Comparison of ENCODE assay signal across 2 cellular contexts in genomic region chr1:2172551-2173146, GRCh38.
TF ChIP-seq lines count a peak whose summit lies in the region.

No MANE protein-coding gene starts in this region.

TF ChIP-seq in WTC11, 78 proteins besides CTCF, POLR2A, EP300 and RAD21:
- TF ChIP-seq TCF7 (CRISPR knock-in tag; IDR thresholded peaks at IDR 0.05; ENCODE audit: low read depth): no peak
- no peak for TF ChIP-seq ZNF281 (CRISPR knock-in tag; IDR thresholded peaks at IDR 0.05)
- TF ChIP-seq NR3C1 (CRISPR knock-in tag; conservative IDR thresholded peaks at IDR 0.05; ENCODE audit: low read depth): no peak
- TF ChIP-seq TEAD1 (CRISPR knock-in tag; IDR thresholded peaks at IDR 0.05): no peak
- no peak for TF ChIP-seq GABPB1 (CRISPR knock-in tag; IDR thresholded peaks at IDR 0.05)
- no peak for TF ChIP-seq SMAD4 (CRISPR knock-in tag; IDR thresholded peaks at IDR 0.05)
- no peak for TF ChIP-seq ZBTB21 (CRISPR knock-in tag; IDR thresholded peaks at IDR 0.05; ENCODE audit: borderline replicate concordance)
- TF ChIP-seq, protein P1, sequence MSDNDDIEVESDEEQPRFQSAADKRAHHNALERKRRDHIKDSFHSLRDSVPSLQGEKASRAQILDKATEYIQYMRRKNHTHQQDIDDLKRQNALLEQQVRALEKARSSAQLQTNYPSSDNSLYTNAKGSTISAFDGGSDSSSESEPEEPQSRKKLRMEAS (CRISPR knock-in tag; IDR thresholded peaks at IDR 0.05): no peak
- TF ChIP-seq, protein P2, sequence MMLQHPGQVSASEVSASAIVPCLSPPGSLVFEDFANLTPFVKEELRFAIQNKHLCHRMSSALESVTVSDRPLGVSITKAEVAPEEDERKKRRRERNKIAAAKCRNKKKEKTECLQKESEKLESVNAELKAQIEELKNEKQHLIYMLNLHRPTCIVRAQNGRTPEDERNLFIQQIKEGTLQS (CRISPR knock-in tag; conservative IDR thresholded peaks at IDR 0.05): no peak
- TF ChIP-seq, protein P3, sequence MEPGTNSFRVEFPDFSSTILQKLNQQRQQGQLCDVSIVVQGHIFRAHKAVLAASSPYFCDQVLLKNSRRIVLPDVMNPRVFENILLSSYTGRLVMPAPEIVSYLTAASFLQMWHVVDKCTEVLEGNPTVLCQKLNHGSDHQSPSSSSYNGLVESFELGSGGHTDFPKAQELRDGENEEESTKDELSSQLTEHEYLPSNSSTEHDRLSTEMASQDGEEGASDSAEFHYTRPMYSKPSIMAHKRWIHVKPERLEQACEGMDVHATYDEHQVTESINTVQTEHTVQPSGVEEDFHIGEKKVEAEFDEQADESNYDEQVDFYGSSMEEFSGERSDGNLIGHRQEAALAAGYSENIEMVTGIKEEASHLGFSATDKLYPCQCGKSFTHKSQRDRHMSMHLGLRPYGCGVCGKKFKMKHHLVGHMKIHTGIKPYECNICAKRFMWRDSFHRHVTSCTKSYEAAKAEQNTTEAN (CRISPR knock-in tag; IDR thresholded peaks at IDR 0.05): no peak
- TF ChIP-seq NR2C2 (CRISPR knock-in tag; IDR thresholded peaks at IDR 0.05): no peak
- TF ChIP-seq ZNF396 (CRISPR knock-in tag; IDR thresholded peaks at IDR 0.05; ENCODE audit: borderline replicate concordance): no peak
- TF ChIP-seq, protein P4, sequence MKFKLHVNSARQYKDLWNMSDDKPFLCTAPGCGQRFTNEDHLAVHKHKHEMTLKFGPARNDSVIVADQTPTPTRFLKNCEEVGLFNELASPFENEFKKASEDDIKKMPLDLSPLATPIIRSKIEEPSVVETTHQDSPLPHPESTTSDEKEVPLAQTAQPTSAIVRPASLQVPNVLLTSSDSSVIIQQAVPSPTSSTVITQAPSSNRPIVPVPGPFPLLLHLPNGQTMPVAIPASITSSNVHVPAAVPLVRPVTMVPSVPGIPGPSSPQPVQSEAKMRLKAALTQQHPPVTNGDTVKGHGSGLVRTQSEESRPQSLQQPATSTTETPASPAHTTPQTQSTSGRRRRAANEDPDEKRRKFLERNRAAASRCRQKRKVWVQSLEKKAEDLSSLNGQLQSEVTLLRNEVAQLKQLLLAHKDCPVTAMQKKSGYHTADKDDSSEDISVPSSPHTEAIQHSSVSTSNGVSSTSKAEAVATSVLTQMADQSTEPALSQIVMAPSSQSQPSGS (CRISPR knock-in tag; IDR thresholded peaks at IDR 0.05; ENCODE audit: borderline replicate concordance, low read depth): no peak

TF ChIP-seq in H1, 55 proteins besides CTCF, POLR2A, EP300 and RAD21:
- TF ChIP-seq BACH1 (IDR thresholded peaks at IDR 0.05; ENCODE audit: low read length) (no peak), CHD1 (IDR thresholded peaks at IDR 0.05; ENCODE audit: low read depth, low read length) (no peak), RNF2 (IDR thresholded peaks at IDR 0.05; ENCODE audit: borderline replicate concordance, low read depth, low read length, missing control alignments, poor library complexity, severe bottlenecking) (no peak), GABPA (IDR thresholded peaks at IDR 0.05; ENCODE audit: borderline replicate concordance, insufficient read depth, low read length) (no peak), TAF7 (optimal IDR thresholded peaks at IDR 0.05; ENCODE audit: borderline replicate concordance, low read depth, low read length) (no peak), SUZ12 (IDR thresholded peaks at IDR 0.05; ENCODE audit: low read length) (no peak), MAFK (IDR thresholded peaks at IDR 0.05; ENCODE audit: low read depth, low read length) (no peak), BRCA1 (IDR thresholded peaks at IDR 0.05; ENCODE audit: low read depth, low read length) (no peak), HDAC6 (IDR thresholded peaks at IDR 0.05; ENCODE audit: low read depth, low read length) (no peak), POU5F1 (IDR thresholded peaks at IDR 0.05; ENCODE audit: low read depth, low read length) (no peak), SP2 (IDR thresholded peaks at IDR 0.05; ENCODE audit: low read length) (no peak)
- TF ChIP-seq, protein P2 (IDR thresholded peaks at IDR 0.05; ENCODE audit: insufficient read depth, low read depth, low read length): no peak
- TF ChIP-seq, protein P1 (IDR thresholded peaks at IDR 0.05): no peak
